8 cellular contexts compared by ENCODE assay signal in genomic region chr4:39978378-39978775, GRCh38. TPM values are rescaled to one million over a fixed set of nuclear protein-coding genes. Genes with fewer than 3 reads are reported as not detected.
DNase-seq lines count a peak whose midpoint lies in the region; ATAC-seq and TF ChIP-seq lines count a peak whose summit lies in the region.

No MANE protein-coding gene starts in this region.

- H3K9me3 ChIP-seq in HCT116 (ENCODE audit: control insufficient read depth in 1 of 2, insufficient read depth in 1 of 2, low read depth in 1 of 2, low read length in 2 of 2) = no peaks in the 10 kb centered on the region
- no peaks in the 10 kb centered on the region for H3K9me3 ChIP-seq in hepatocyte (ENCODE audit: low read depth)
- no peaks in the 10 kb centered on the region for H3K9me3 ChIP-seq in spleen

- H3K9me3 Mint-ChIP-seq in activated CD4-positive, alpha-beta memory T cell treated with anti-CD3 and anti-CD28 coated beads, Interleukin-2, amount 10 ng/mL, durations not matched to agents 7 days and 5 days = no peaks in the 10 kb centered on the region

- H2AFZ ChIP-seq in HCT116 (ENCODE audit: low read depth, low read length, poor library complexity, severe bottlenecking) (peak overlapping the region; percentile 100), hepatocyte (peak overlapping the region; percentile 86)

- H4K20me1 ChIP-seq in HCT116 (ENCODE audit: insufficient read depth) (peaks cover 11% of the 10 kb centered on the region; the same call in 1 of the 2 replicates), hepatocyte (ENCODE audit: insufficient read depth, poor library complexity, severe bottlenecking) (peaks cover 20% of the 10 kb centered on the region)

- peaks cover 8 to 15% of the 10 kb centered on the region in 2 experiments for H3K4me1 ChIP-seq in HCT116 (ENCODE audit: control insufficient read depth in 1 of 2, insufficient read depth in 2 of 2, low read length in 2 of 2)
- peaks cover 15% of the 10 kb centered on the region for H3K4me1 ChIP-seq in hepatocyte (ENCODE audit: insufficient read depth)
- peaks cover 15 to 41% (median 40%) of the 10 kb centered on the region in 6 donors for H3K4me1 ChIP-seq in spleen

- peaks cover 26% of the 10 kb centered on the region for H3K36me3 Mint-ChIP-seq in activated CD4-positive, alpha-beta memory T cell treated with anti-CD3 and anti-CD28 coated beads, Interleukin-2, amount 10 ng/mL, durations not matched to agents 7 days and 5 days (ENCODE audit: low read depth)

- peaks cover 36% of the 10 kb centered on the region for H3K4me1 Mint-ChIP-seq in activated CD4-positive, alpha-beta memory T cell treated with anti-CD3 and anti-CD28 coated beads, Interleukin-2, amount 10 ng/mL, durations not matched to agents 7 days and 5 days

- H3K9me2 ChIP-seq in HCT116 (ENCODE audit: insufficient read depth) = no peaks in the 10 kb centered on the region
- no peaks in the 10 kb centered on the region for H3K9me2 ChIP-seq in hepatocyte (replicated peaks; ENCODE audit: insufficient read depth)

- BruUV-seq in HCT116 (replicated peaks; lab: Mats Ljungman, UMichigan) = TSS peak; percentile 84

- H3K79me2 ChIP-seq in HCT116 (ENCODE audit: insufficient read depth, low read length) (peaks cover 39% of the 10 kb centered on the region), hepatocyte (peaks cover 37% of the 10 kb centered on the region)

- RAD21 ChIA-PET in HCT116 (lab: Charles Lee; ENCODE audit: low non-redundant PET in 1 of 2, low total read pairs in 2 of 2, uncharacterized antibody in 2 of 2, unreplicated experiment in 2 of 2) = no interaction called here

- H3K4me3 ChIP-seq in HCT116 (replicated peaks in 1 of 2; ENCODE audit: low read depth in 1 of 2, low read length in 2 of 2) (peak overlapping the region; percentile 41 to 92), hepatocyte (peak overlapping the region; percentile 14), spleen (peak overlapping the region; percentile 81 to 97 (median 90))

- POLR2A ChIA-PET in HCT116 (lab: Charles Lee) = no interaction called here
- POLR2A ChIA-PET in activated CD4-positive, alpha-beta memory T cell treated with anti-CD3 and anti-CD28 coated beads, Interleukin-2, amount 10 ng/mL, durations not matched to agents 7 days and 5 days (lab: Charles Lee) = interaction anchor here (0.6 to 2.8 kb wide), 14 partner anchors 8 to 613 kb away, joined by 3 to 9 read pairs (median 4); partner anchors contain the start of genes LIAS, N4BP2, RHOH and RPL9

- peaks cover 8 to 26% of the 10 kb centered on the region in 2 experiments for H3K36me3 ChIP-seq in HCT116 (ENCODE audit: control insufficient read depth in 1 of 2, insufficient read depth in 2 of 2, low read length in 2 of 2)
- H3K36me3 ChIP-seq in hepatocyte (replicated peaks; ENCODE audit: insufficient read depth, low read depth) = no peaks in the 10 kb centered on the region
- H3K36me3 ChIP-seq in spleen = peaks cover 0 to 27% (median 19%) of the 10 kb centered on the region in 6 donors

- intact Hi-C loops in HCT116 (cut with micrococcal nuclease) (loop anchor here (5.0 kb wide), 2 partner anchors 329 to 341 kb away; partner anchors contain the start of gene SMIM14), spleen (cut with DNase I; ENCODE audit: low total_unique reads) (loop anchor here (5.0 kb wide), 2 partner anchors 281 to 511 kb away; partner anchors contain the start of gene UBE2K)

- no peaks in the 10 kb centered on the region for H3K27me3 Mint-ChIP-seq in activated CD4-positive, alpha-beta memory T cell treated with anti-CD3 and anti-CD28 coated beads, Interleukin-2, amount 10 ng/mL, durations not matched to agents 7 days and 5 days

- no peak for TF ChIP-seq RAD21 in HCT116 (IDR thresholded peaks at IDR 0.05; ENCODE audit: low read depth)

- H3K27ac ChIP-seq in HCT116 (ENCODE audit: low read depth, low read length) (peak overlapping the region; percentile 92), hepatocyte (peak overlapping the region; percentile 74), spleen (peak overlapping the region; percentile 88 to 98 (median 96))

- TF ChIP-seq CTCF in HCT116 (IDR thresholded peaks at IDR 0.05 in 2 of 3, conservative IDR thresholded peaks at IDR 0.05 in 1 of 3; ENCODE audit: borderline replicate concordance in 1 of 3, insufficient read depth in 1 of 3, low read depth in 2 of 3, low read length in 2 of 3) (no peak), hepatocyte (IDR thresholded peaks at IDR 0.05; ENCODE audit: poor library complexity) (no peak), spleen (IDR thresholded peaks at IDR 0.05 in 8 of 11, conservative IDR thresholded peaks at IDR 0.05 in 3 of 11) (no peak)

- ATAC-seq in HCT116 = no peak
- ATAC-seq in HG02852 (IDR thresholded peaks at IDR 0.05; ENCODE audit: unreplicated experiment) = no peak
- ATAC-seq in HG03460 (IDR thresholded peaks at IDR 0.05; ENCODE audit: unreplicated experiment) = no peak

- H3K9ac ChIP-seq in HCT116 (ENCODE audit: low read length) = peak overlapping the region; percentile 75

- no peaks in the 10 kb centered on the region for H3K27me3 ChIP-seq in HCT116 (ENCODE audit: insufficient read depth, low read length)
- no peaks in the 10 kb centered on the region for H3K27me3 ChIP-seq in hepatocyte
- no peaks in the 10 kb centered on the region for H3K27me3 ChIP-seq in spleen (replicated peaks in 1 of 7)

- H3K4me2 ChIP-seq in HCT116 (ENCODE audit: low read length) (peak overlapping the region; percentile 78), hepatocyte (peak overlapping the region; percentile 79)

- TF ChIP-seq POLR2A in HCT116 (IDR thresholded peaks at IDR 0.05; ENCODE audit: borderline replicate concordance, extremely low read depth, insufficient read depth, insufficient read length) (no peak), spleen (IDR thresholded peaks at IDR 0.05) (no peak)

- 42% methylated on average over 5 of the region's 5 CpGs for WGBS in hepatocyte (ENCODE audit: low lambda C conversion rate, missing lambda C conversion rate)
- 7 to 15% (median 14%) methylated on average over 5 of the region's 5 CpGs for WGBS in spleen, 5 donors

- DNase-seq in HCT116 (ENCODE audit: low read depth, low spot score) (no peak), hepatocyte (ENCODE audit: low spot score) (no peak), spleen (no peak), HUDEP-2 (lab: John Stamatoyannopoulos, UW; ENCODE audit: unreplicated experiment in 76 of 76) (no peak)
- DNase-seq in activated CD4-positive, alpha-beta memory T cell treated with anti-CD3 and anti-CD28 coated beads, Interleukin-2, amount 10 ng/mL, durations not matched to agents 7 days and 5 days = no peak
- no peak for DNase-seq in stimulated activated CD4-positive, alpha-beta T cell treated with anti-CD3 and anti-CD28 coated beads, Interleukin-2, amount 100 ng/mL, for 48 hours

- peak overlapping the region; percentile 84 for H3K4me3 Mint-ChIP-seq in activated CD4-positive, alpha-beta memory T cell treated with anti-CD3 and anti-CD28 coated beads, Interleukin-2, amount 10 ng/mL, durations not matched to agents 7 days and 5 days

- peak overlapping the region; percentile 90 for H3K27ac Mint-ChIP-seq in activated CD4-positive, alpha-beta memory T cell treated with anti-CD3 and anti-CD28 coated beads, Interleukin-2, amount 10 ng/mL, durations not matched to agents 7 days and 5 days

- CTCF ChIA-PET in HCT116 (lab: Charles Lee) = interaction anchor here (0.7 to 1.4 kb wide), 3 partner anchors 78 to 509 kb away, joined by 3 read pairs; partner anchors contain the start of gene N4BP2
- CTCF ChIA-PET in activated CD4-positive, alpha-beta memory T cell treated with anti-CD3 and anti-CD28 coated beads, Interleukin-2, amount 10 ng/mL, durations not matched to agents 7 days and 5 days (lab: Charles Lee) = interaction anchor here (0.5 to 2.1 kb wide), 22 partner anchors 9 to 679 kb away, joined by 3 to 19 read pairs (median 4); partner anchors contain the start of genes LIAS, N4BP2, RPL9 and UBE2K

TF ChIP-seq in HCT116, 20 proteins besides CTCF, POLR2A, EP300 and RAD21:
- no peak for TF ChIP-seq ELF1 (IDR thresholded peaks at IDR 0.05; ENCODE audit: borderline replicate concordance, low read depth)
- TF ChIP-seq SP1 (IDR thresholded peaks at IDR 0.05; ENCODE audit: low read depth) = no peak
- no peak for TF ChIP-seq SIN3A (IDR thresholded peaks at IDR 0.05; ENCODE audit: low read depth)
- TF ChIP-seq EGR1 (IDR thresholded peaks at IDR 0.05; ENCODE audit: low read depth) = no peak
- TF ChIP-seq EZH2 (IDR thresholded peaks at IDR 0.05) = no peak
- no peak for TF ChIP-seq ATF3 (IDR thresholded peaks at IDR 0.05)
- TF ChIP-seq SRF (IDR thresholded peaks at IDR 0.05; ENCODE audit: low read depth) = no peak
- TF ChIP-seq ZFX (IDR thresholded peaks at IDR 0.05) = no peak
- TF ChIP-seq CEBPB (IDR thresholded peaks at IDR 0.05; ENCODE audit: low read depth) = no peak
TF ChIP-seq in HCT116: peak in this region for 0.

RNA-seq across cellular contexts. Expression of gene PDS5A, which starts 0.7 kb away (rescaled TPM):
- total RNA-seq in HCT116 (2021; ENCODE audit: unreplicated experiment) = 98.3 TPM
- 23.9 and 32.0 TPM in 2 replicates for polyA plus RNA-seq in HCT116 (2012)
- 10 to 100 TPM; 97.8 to 99.6 TPM for total RNA-seq in activated CD4-positive, alpha-beta memory T cell treated with anti-CD3 and anti-CD28 coated beads, Interleukin-2, amount 10 ng/mL, durations not matched to agents 7 days and 5 days
- 69.2 and 74.0 TPM in 2 replicates for total RNA-seq in hepatocyte
- 24.6 and 28.0 TPM in 2 replicates for polyA plus RNA-seq in hepatocyte
- total RNA-seq in spleen = 10 to 100 TPM; 63.5 to 90.7 (median 81.2) TPM
- polyA plus RNA-seq in spleen = 10 to 100 TPM; 17.9 to 21.5 (median 20.4) TPM

Comparison
In these comparisons a context has a peak if more than half of its experiments do, and no peak if none do; other contexts are left out.
1. H3K4me3 ChIP-seq: peak in every context shown above with its lines; median percentile 90 in spleen; 66 in HCT116; 14 in hepatocyte.